Comparison of ENCODE assay signal across 12 cellular contexts in the genomic region with DNA sequence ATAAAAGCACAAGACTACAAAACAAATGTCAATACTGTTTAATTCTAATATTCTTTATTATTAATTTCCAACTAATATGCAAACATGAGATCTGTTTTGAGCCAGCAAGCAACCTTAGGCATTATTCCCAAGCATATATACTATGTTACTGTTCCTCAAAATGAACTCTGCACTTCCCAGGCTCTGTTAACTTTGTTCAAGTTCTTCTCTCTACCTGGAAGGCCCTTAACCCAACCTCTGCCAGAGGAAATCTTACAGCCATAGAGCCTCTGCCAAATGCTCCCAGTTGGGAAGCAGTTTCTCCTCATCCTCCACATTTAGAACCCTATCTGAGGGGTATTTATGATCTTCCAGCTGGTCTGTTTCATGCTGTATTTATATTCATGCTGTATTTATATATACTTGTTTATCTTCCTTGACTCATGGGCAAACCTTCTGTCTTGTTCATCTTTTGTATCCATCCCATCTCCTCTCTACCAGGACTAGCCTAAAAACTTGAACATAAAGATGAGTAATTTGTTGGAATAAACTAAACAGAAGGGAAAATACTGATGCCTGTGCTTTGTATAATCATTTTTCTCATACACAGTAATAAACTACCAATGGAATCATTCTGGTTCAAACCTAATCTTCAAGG. TPM values are rescaled to one million over a fixed set of nuclear protein-coding genes. Genes with fewer than 3 reads are reported as not detected.
DNase-seq lines count a peak whose midpoint lies in the region; ATAC-seq, FAIRE-seq and TF ChIP-seq lines count a peak whose summit lies in the region.
"Had no signal": no experiment of that assay in that cellular context is flagged by ENCODE, and none has a peak within 500 bp of the region (broad histone marks: within the 10 kb centered on the region; RNA-seq: fewer than 3 reads in every experiment).

No MANE protein-coding gene starts in this region.

- H3K36me3 Mint-ChIP-seq in stimulated activated naive CD8-positive, alpha-beta T cell treated with anti-CD3 and anti-CD28 coated beads, Interleukin-15, Interleukin-2, amounts not matched to agents 100 ng/mL and 50 ng/mL, for 24 hours (ENCODE audit: low read depth): peaks cover 72% of the 10 kb centered on the region
- H3K36me3 Mint-ChIP-seq in WTC11: peaks cover 44% of the 10 kb centered on the region

- peak overlapping the region; percentile 36 for H3K4me3 Mint-ChIP-seq in stimulated activated naive CD8-positive, alpha-beta T cell treated with anti-CD3 and anti-CD28 coated beads, Interleukin-15, Interleukin-2, amounts not matched to agents 100 ng/mL and 50 ng/mL, for 24 hours
- H3K4me3 Mint-ChIP-seq in WTC11: peak overlapping the region; percentile 1

- H3K9me3 ChIP-seq in kidney (ENCODE audit: control insufficient read depth in 1 of 2, low read length in 2 of 2) (no peaks in the 10 kb centered on the region), suprapubic skin (no peaks in the 10 kb centered on the region)
- H3K9me3 ChIP-seq: BLaER1, gastrocnemius medialis had no signal

- H3K4me1 ChIP-seq in kidney (ENCODE audit: control insufficient read depth in 1 of 2, insufficient read depth in 1 of 2, low read depth in 1 of 2, low read length in 2 of 2) (peaks cover 0 to 7% of the 10 kb centered on the region in 2 donors), suprapubic skin (peaks cover 58% of the 10 kb centered on the region)

- no peak for ATAC-seq in stimulated activated naive CD8-positive, alpha-beta T cell treated with anti-CD3 and anti-CD28 coated beads, Interleukin-15, Interleukin-2, amounts not matched to agents 100 U/mL and 50 U/mL, for 24 hours
- ATAC-seq in WTC11 (no peak), HG02973 (IDR thresholded peaks at IDR 0.05; ENCODE audit: unreplicated experiment) (no peak)
- ATAC-seq: gastrocnemius medialis, left colon had no signal

- H3K27me3 ChIP-seq in suprapubic skin: no peaks in the 10 kb centered on the region
- H3K27me3 ChIP-seq: BLaER1, gastrocnemius medialis had no signal

- FAIRE-seq in kidney (lab: Jason Lieb, UNC): no peak

- TF ChIP-seq CTCF in WTC11 (IDR thresholded peaks at IDR 0.05) (no peak), kidney (IDR thresholded peaks at IDR 0.05; ENCODE audit: borderline replicate concordance, extremely low read depth, insufficient read depth) (no peak), suprapubic skin (IDR thresholded peaks at IDR 0.05) (no peak)

- H3K36me3 ChIP-seq in kidney (ENCODE audit: control insufficient read depth in 1 of 2, insufficient read depth in 2 of 2, low read length in 2 of 2) (peaks cover 16 to 31% of the 10 kb centered on the region in 2 donors), suprapubic skin (peaks cover 40% of the 10 kb centered on the region)

- H3K9ac ChIP-seq in kidney (ENCODE audit: low read length in 2 of 2): peak overlapping the region in 1 of 2 donors; percentile 98
- H3K9ac ChIP-seq: BLaER1 had no signal

- no peak for TF ChIP-seq EP300 in suprapubic skin (IDR thresholded peaks at IDR 0.05)

- intact Hi-C loops in kidney (cut with DNase I): no loop called here

- H3K27me3 Mint-ChIP-seq in stimulated activated naive CD8-positive, alpha-beta T cell treated with anti-CD3 and anti-CD28 coated beads, Interleukin-15, Interleukin-2, amounts not matched to agents 100 ng/mL and 50 ng/mL, for 24 hours: no peaks in the 10 kb centered on the region
- no peaks in the 10 kb centered on the region for H3K27me3 Mint-ChIP-seq in WTC11 (ENCODE audit: low read depth)

- POLR2A ChIA-PET in WTC11 (lab: Charles Lee): no interaction called here

- peaks cover 48% of the 10 kb centered on the region for H3K4me1 Mint-ChIP-seq in stimulated activated naive CD8-positive, alpha-beta T cell treated with anti-CD3 and anti-CD28 coated beads, Interleukin-15, Interleukin-2, amounts not matched to agents 100 ng/mL and 50 ng/mL, for 24 hours (ENCODE audit: low read depth)
- H3K4me1 Mint-ChIP-seq in WTC11: peaks cover 43% of the 10 kb centered on the region

- H3K9me3 Mint-ChIP-seq in stimulated activated naive CD8-positive, alpha-beta T cell treated with anti-CD3 and anti-CD28 coated beads, Interleukin-15, Interleukin-2, amounts not matched to agents 100 ng/mL and 50 ng/mL, for 24 hours: no peaks in the 10 kb centered on the region
- H3K9me3 Mint-ChIP-seq in WTC11: no peaks in the 10 kb centered on the region

- no peak for DNase-seq in stimulated activated naive CD8-positive, alpha-beta T cell treated with anti-CD3 and anti-CD28 coated beads, Interleukin-15, Interleukin-2, amounts not matched to agents 100 U/mL and 50 U/mL, for 24 hours
- DNase-seq in WTC11 (ENCODE audit: low spot score) (no peak), kidney (no peak), suprapubic skin (ENCODE audit: low spot score in 2 of 2) (no peak), kidney glomerular epithelial cell (lab: John Stamatoyannopoulos, UW) (no peak), UCSD-AML1 (lab: John Stamatoyannopoulos, UW; ENCODE audit: unreplicated experiment) (no peak)
- DNase-seq: gastrocnemius medialis, left colon, NCI-H2107 had no signal

- peak overlapping the region in 1 of 2 donors; percentile 48 for H3K27ac ChIP-seq in kidney (ENCODE audit: low read depth in 2 of 2, low read length in 2 of 2)
- H3K27ac ChIP-seq in suprapubic skin: no peak overlapping the region
- H3K27ac ChIP-seq: BLaER1, gastrocnemius medialis had no signal

- no peak for TF ChIP-seq POLR2A in suprapubic skin (IDR thresholded peaks at IDR 0.05)

- no peak overlapping the region for H3K27ac Mint-ChIP-seq in stimulated activated naive CD8-positive, alpha-beta T cell treated with anti-CD3 and anti-CD28 coated beads, Interleukin-15, Interleukin-2, amounts not matched to agents 100 ng/mL and 50 ng/mL, for 24 hours
- no peak overlapping the region; the same call in 1 of the 2 replicates for H3K27ac Mint-ChIP-seq in WTC11

- H3K4me3 ChIP-seq in kidney (ENCODE audit: low read length in 2 of 2) (peak overlapping the region; percentile 28 to 95), suprapubic skin (peak overlapping the region; percentile 19)
- H3K4me3 ChIP-seq: BLaER1, gastrocnemius medialis had no signal

- CTCF ChIA-PET in WTC11 (lab: Charles Lee): no interaction called here

TF ChIP-seq in WTC11, 78 proteins besides CTCF, POLR2A, EP300 and RAD21:
- TF ChIP-seq SMAD3 (CRISPR knock-in tag; IDR thresholded peaks at IDR 0.05; ENCODE audit: borderline replicate concordance): no peak
- TF ChIP-seq, protein P1, sequence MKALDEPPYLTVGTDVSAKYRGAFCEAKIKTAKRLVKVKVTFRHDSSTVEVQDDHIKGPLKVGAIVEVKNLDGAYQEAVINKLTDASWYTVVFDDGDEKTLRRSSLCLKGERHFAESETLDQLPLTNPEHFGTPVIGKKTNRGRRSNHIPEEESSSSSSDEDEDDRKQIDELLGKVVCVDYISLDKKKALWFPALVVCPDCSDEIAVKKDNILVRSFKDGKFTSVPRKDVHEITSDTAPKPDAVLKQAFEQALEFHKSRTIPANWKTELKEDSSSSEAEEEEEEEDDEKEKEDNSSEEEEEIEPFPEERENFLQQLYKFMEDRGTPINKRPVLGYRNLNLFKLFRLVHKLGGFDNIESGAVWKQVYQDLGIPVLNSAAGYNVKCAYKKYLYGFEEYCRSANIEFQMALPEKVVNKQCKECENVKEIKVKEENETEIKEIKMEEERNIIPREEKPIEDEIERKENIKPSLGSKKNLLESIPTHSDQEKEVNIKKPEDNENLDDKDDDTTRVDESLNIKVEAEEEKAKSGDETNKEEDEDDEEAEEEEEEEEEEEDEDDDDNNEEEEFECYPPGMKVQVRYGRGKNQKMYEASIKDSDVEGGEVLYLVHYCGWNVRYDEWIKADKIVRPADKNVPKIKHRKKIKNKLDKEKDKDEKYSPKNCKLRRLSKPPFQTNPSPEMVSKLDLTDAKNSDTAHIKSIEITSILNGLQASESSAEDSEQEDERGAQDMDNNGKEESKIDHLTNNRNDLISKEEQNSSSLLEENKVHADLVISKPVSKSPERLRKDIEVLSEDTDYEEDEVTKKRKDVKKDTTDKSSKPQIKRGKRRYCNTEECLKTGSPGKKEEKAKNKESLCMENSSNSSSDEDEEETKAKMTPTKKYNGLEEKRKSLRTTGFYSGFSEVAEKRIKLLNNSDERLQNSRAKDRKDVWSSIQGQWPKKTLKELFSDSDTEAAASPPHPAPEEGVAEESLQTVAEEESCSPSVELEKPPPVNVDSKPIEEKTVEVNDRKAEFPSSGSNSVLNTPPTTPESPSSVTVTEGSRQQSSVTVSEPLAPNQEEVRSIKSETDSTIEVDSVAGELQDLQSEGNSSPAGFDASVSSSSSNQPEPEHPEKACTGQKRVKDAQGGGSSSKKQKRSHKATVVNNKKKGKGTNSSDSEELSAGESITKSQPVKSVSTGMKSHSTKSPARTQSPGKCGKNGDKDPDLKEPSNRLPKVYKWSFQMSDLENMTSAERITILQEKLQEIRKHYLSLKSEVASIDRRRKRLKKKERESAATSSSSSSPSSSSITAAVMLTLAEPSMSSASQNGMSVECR (CRISPR knock-in tag; IDR thresholded peaks at IDR 0.05; ENCODE audit: borderline replicate concordance): no peak
- no peak for TF ChIP-seq EMX1 (CRISPR knock-in tag; IDR thresholded peaks at IDR 0.05)
- no peak for TF ChIP-seq NFATC4 (CRISPR knock-in tag; IDR thresholded peaks at IDR 0.05)
- no peak for TF ChIP-seq IRF2 (CRISPR knock-in tag; IDR thresholded peaks at IDR 0.05; ENCODE audit: borderline replicate concordance, low read depth)
- TF ChIP-seq, protein P2, sequence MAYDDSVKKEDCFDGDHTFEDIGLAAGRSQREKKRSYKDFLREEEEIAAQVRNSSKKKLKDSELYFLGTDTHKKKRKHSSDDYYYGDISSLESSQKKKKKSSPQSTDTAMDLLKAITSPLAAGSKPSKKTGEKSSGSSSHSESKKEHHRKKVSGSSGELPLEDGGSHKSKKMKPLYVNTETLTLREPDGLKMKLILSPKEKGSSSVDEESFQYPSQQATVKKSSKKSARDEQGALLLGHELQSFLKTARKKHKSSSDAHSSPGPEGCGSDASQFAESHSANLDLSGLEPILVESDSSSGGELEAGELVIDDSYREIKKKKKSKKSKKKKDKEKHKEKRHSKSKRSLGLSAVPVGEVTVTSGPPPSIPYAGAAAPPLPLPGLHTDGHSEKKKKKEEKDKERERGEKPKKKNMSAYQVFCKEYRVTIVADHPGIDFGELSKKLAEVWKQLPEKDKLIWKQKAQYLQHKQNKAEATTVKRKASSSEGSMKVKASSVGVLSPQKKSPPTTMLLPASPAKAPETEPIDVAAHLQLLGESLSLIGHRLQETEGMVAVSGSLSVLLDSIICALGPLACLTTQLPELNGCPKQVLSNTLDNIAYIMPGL (CRISPR knock-in tag; IDR thresholded peaks at IDR 0.05): no peak
- TF ChIP-seq KAT7 (CRISPR knock-in tag; IDR thresholded peaks at IDR 0.05; ENCODE audit: borderline replicate concordance): no peak

RNA-seq across cellular contexts. Expression of gene IVNS1ABP, which starts 5.3 kb away (rescaled TPM):
- 141 to 159 TPM (median 141 TPM) in 3 replicates for total RNA-seq in WTC11 (2021)
- 198 TPM for total RNA-seq in kidney
- 115 TPM for polyA plus RNA-seq in kidney (ENCODE audit: insufficient read depth, low read depth, low replicate concordance)
- 100 to 1,000 TPM; 116 to 189 (median 145) TPM for total RNA-seq in suprapubic skin
